In the genomic region with DNA sequence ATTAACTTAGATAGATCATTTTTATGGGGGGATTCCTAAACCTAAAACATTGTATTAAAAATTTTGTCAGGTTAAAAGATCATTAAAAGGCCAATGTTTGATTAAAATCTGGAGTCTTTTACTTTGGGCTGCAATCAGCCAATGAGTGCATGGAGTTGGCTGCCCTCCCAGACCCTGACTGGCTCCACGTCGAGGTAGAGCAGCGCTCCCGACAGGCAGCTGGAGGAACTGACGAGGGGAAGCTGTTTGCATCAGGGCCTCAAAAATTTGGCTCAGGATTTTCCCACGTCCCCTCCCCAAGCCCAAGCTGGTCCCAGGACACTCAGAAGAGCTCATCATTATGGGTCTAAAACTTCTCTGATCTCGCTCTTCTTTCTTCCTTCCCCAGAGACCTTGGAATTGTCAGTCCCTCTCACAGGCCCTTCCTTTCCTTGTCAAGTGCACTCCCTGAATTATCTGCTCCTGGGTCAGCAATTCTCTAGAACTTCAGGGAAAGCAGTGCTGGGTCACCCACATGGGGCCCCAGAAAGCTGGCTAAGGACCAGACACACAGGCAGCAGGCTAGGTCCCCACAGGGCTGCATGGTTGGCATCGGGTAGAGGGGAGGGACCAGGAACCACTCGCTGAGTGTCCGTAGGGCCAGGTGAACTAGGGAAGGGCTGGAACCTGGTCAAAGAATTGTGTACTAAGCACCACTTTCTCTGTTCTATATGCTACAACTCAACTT, we compare ENCODE assay signal across 15 cellular contexts.
A peak's percentile ranks its signal among the peaks of the same experiment; 100 is the strongest.
DNase-seq lines count a peak whose midpoint lies in the region; ATAC-seq and TF ChIP-seq lines count a peak whose summit lies in the region.
"Had no signal": no experiment of that assay in that cellular context is flagged by ENCODE, and none has a peak within 500 bp of the region (broad histone marks: within the 10 kb centered on the region; RNA-seq: fewer than 3 reads in every experiment).

No MANE protein-coding gene starts in this region.

- no peaks in the 10 kb centered on the region for H3K4me1 Mint-ChIP-seq in activated CD8-positive, alpha-beta memory T cell treated with anti-CD3 and anti-CD28 coated beads, Interleukin-2, amount 10 ng/mL, durations not matched to agents 7 days and 5 days
- H3K4me1 Mint-ChIP-seq in stimulated activated effector memory CD8-positive, alpha-beta T cell treated with anti-CD3 and anti-CD28 coated beads, Interleukin-12 subunit alpha, Interleukin-12 subunit beta, amount 100 ng/mL, for 72 hours = peaks cover 89% of the 10 kb centered on the region
- no peaks in the 10 kb centered on the region for H3K4me1 Mint-ChIP-seq in activated CD4-positive, alpha-beta memory T cell treated with anti-CD3 and anti-CD28 coated beads, Interleukin-2, amount 10 ng/mL, durations not matched to agents 7 days and 5 days

- no peaks in the 10 kb centered on the region for H3K36me3 Mint-ChIP-seq in activated CD8-positive, alpha-beta memory T cell treated with anti-CD3 and anti-CD28 coated beads, Interleukin-2, amount 10 ng/mL, durations not matched to agents 7 days and 5 days
- no peaks in the 10 kb centered on the region for H3K36me3 Mint-ChIP-seq in stimulated activated effector memory CD8-positive, alpha-beta T cell treated with anti-CD3 and anti-CD28 coated beads, Interleukin-12 subunit alpha, Interleukin-12 subunit beta, amount 100 ng/mL, for 72 hours
- no peaks in the 10 kb centered on the region for H3K36me3 Mint-ChIP-seq in activated CD4-positive, alpha-beta memory T cell treated with anti-CD3 and anti-CD28 coated beads, Interleukin-2, amount 10 ng/mL, durations not matched to agents 7 days and 5 days (ENCODE audit: low read depth)
- H3K36me3 Mint-ChIP-seq: naive thymus-derived CD4-positive, alpha-beta T cell had no signal

- peaks cover 10% of the 10 kb centered on the region for H3K27me3 Mint-ChIP-seq in activated CD8-positive, alpha-beta memory T cell treated with anti-CD3 and anti-CD28 coated beads, Interleukin-2, amount 10 ng/mL, durations not matched to agents 7 days and 5 days
- peaks cover 9% of the 10 kb centered on the region for H3K27me3 Mint-ChIP-seq in activated CD4-positive, alpha-beta memory T cell treated with anti-CD3 and anti-CD28 coated beads, Interleukin-2, amount 10 ng/mL, durations not matched to agents 7 days and 5 days

- no peaks in the 10 kb centered on the region for H3K9me3 Mint-ChIP-seq in activated CD8-positive, alpha-beta memory T cell treated with anti-CD3 and anti-CD28 coated beads, Interleukin-2, amount 10 ng/mL, durations not matched to agents 7 days and 5 days (ENCODE audit: low read depth)
- no peaks in the 10 kb centered on the region for H3K9me3 Mint-ChIP-seq in stimulated activated effector memory CD8-positive, alpha-beta T cell treated with anti-CD3 and anti-CD28 coated beads, Interleukin-12 subunit alpha, Interleukin-12 subunit beta, amount 100 ng/mL, for 72 hours
- no peaks in the 10 kb centered on the region for H3K9me3 Mint-ChIP-seq in activated CD4-positive, alpha-beta memory T cell treated with anti-CD3 and anti-CD28 coated beads, Interleukin-2, amount 10 ng/mL, durations not matched to agents 7 days and 5 days
- H3K9me3 Mint-ChIP-seq: T-helper 1 cell treated with Interleukin-12 subunit alpha and Interleukin-12 subunit beta and Interleukin-4 antibody, amounts not matched to agents 30 μg/mL and 1 μg/mL, for 36 hours had no signal

- POLR2A ChIA-PET in activated CD4-positive, alpha-beta memory T cell treated with anti-CD3 and anti-CD28 coated beads, Interleukin-2, amount 10 ng/mL, durations not matched to agents 7 days and 5 days (lab: Charles Lee) = no interaction called here

- peak; percentile 38 for DNase-seq in activated CD8-positive, alpha-beta memory T cell treated with anti-CD3 and anti-CD28 coated beads, Interleukin-2, amount 10 ng/mL, durations not matched to agents 7 days and 5 days
- no peak for DNase-seq in activated CD8-positive, alpha-beta memory T cell treated with anti-CD3 and anti-CD28 coated beads, Interleukin-2, amount 50 U/mL, for 48 hours
- DNase-seq in NCI-H69 (lab: John Stamatoyannopoulos, UW) (peak; percentile 25), fibroblast of pulmonary artery (ENCODE audit: low read depth) (no peak)
- peak in 1 of 2 donors; percentile 33 for DNase-seq in stimulated activated effector memory CD8-positive, alpha-beta T cell treated with anti-CD3 and anti-CD28 coated beads, Interleukin-12 subunit alpha, Interleukin-12 subunit beta, amount 100 ng/mL, for 72 hours (ENCODE audit: low spot score in 2 of 2)
- DNase-seq in activated CD4-positive, alpha-beta memory T cell treated with anti-CD3 and anti-CD28 coated beads, Interleukin-2, amount 10 ng/mL, durations not matched to agents 7 days and 5 days = no peak
- DNase-seq: activated T-cell treated with anti-CD3 and anti-CD28 coated beads, Interleukin-2, amount 50 U/mL, for 48 hours; hippocampal formation; left ventricle myocardium inferior; naive thymus-derived CD4-positive, alpha-beta T cell; NCI-H2081 had no signal

- H3K4me3 Mint-ChIP-seq in activated CD8-positive, alpha-beta memory T cell treated with anti-CD3 and anti-CD28 coated beads, Interleukin-2, amount 10 ng/mL, durations not matched to agents 7 days and 5 days = no peak overlapping the region
- H3K4me3 Mint-ChIP-seq in stimulated activated effector memory CD8-positive, alpha-beta T cell treated with anti-CD3 and anti-CD28 coated beads, Interleukin-12 subunit alpha, Interleukin-12 subunit beta, amount 100 ng/mL, for 72 hours = no peak overlapping the region
- H3K4me3 Mint-ChIP-seq in activated CD4-positive, alpha-beta memory T cell treated with anti-CD3 and anti-CD28 coated beads, Interleukin-2, amount 10 ng/mL, durations not matched to agents 7 days and 5 days = no peak overlapping the region
- H3K4me3 Mint-ChIP-seq: naive thymus-derived CD4-positive, alpha-beta T cell; T-helper 1 cell treated with Interleukin-12 subunit alpha and Interleukin-12 subunit beta and Interleukin-4 antibody, amounts not matched to agents 30 μg/mL and 1 μg/mL, for 36 hours had no signal

- TF ChIP-seq CTCF in fibroblast of pulmonary artery (IDR thresholded peaks at IDR 0.05; ENCODE audit: low read length, missing control alignments) = peak; percentile 36

- CTCF ChIA-PET in activated CD8-positive, alpha-beta memory T cell treated with anti-CD3 and anti-CD28 coated beads, Interleukin-2, amount 10 ng/mL, durations not matched to agents 7 days and 5 days (lab: Charles Lee) = interaction anchor here (0.7 to 5.3 kb wide), 3 partner anchors 12 to 50 kb away, joined by 3 to 43 read pairs (median 3); no protein-coding TSS in a partner anchor
- CTCF ChIA-PET in activated CD4-positive, alpha-beta memory T cell treated with anti-CD3 and anti-CD28 coated beads, Interleukin-2, amount 10 ng/mL, durations not matched to agents 7 days and 5 days (lab: Charles Lee) = interaction anchor here (0.5 to 1.7 kb wide), 6 partner anchors 19 to 367 kb away, joined by 3 to 4 read pairs (median 3); no protein-coding TSS in a partner anchor

- ATAC-seq in activated CD8-positive, alpha-beta memory T cell treated with anti-CD3 and anti-CD28 coated beads, Interleukin-2, amount 10 ng/mL, durations not matched to agents 7 days and 5 days = no peak
- ATAC-seq in stimulated activated effector memory CD8-positive, alpha-beta T cell treated with anti-CD3 and anti-CD28 coated beads, Interleukin-12 subunit alpha, Interleukin-12 subunit beta, amount 100 ng/mL, for 72 hours = no peak
- ATAC-seq in GM21528 (IDR thresholded peaks at IDR 0.05; ENCODE audit: low FRiP score, unreplicated experiment) (no peak), GM18873 (IDR thresholded peaks at IDR 0.05; ENCODE audit: low FRiP score, unreplicated experiment) (no peak)
- ATAC-seq: naive thymus-derived CD4-positive, alpha-beta T cell had no signal

- H3K4me3 ChIP-seq in fibroblast of pulmonary artery (replicated peaks; ENCODE audit: low read depth, low read length) = no peak overlapping the region
- H3K4me3 ChIP-seq: left ventricle myocardium inferior, thoracic aorta had no signal

- H3K27ac Mint-ChIP-seq in activated CD8-positive, alpha-beta memory T cell treated with anti-CD3 and anti-CD28 coated beads, Interleukin-2, amount 10 ng/mL, durations not matched to agents 7 days and 5 days = no peak overlapping the region
- peak overlapping the region; percentile 87 for H3K27ac Mint-ChIP-seq in stimulated activated effector memory CD8-positive, alpha-beta T cell treated with anti-CD3 and anti-CD28 coated beads, Interleukin-12 subunit alpha, Interleukin-12 subunit beta, amount 100 ng/mL, for 72 hours
- H3K27ac Mint-ChIP-seq in activated CD4-positive, alpha-beta memory T cell treated with anti-CD3 and anti-CD28 coated beads, Interleukin-2, amount 10 ng/mL, durations not matched to agents 7 days and 5 days = no peak overlapping the region
- H3K27ac Mint-ChIP-seq: naive thymus-derived CD4-positive, alpha-beta T cell; T-helper 1 cell treated with Interleukin-12 subunit alpha and Interleukin-12 subunit beta and Interleukin-4 antibody, amounts not matched to agents 30 μg/mL and 1 μg/mL, for 36 hours had no signal

Comparison
In these comparisons a context has a peak if more than half of its experiments do, and no peak if none do; other contexts are left out.
1. DNase-seq: peak in activated CD8-positive, alpha-beta memory T cell treated with anti-CD3 and anti-CD28 coated beads, Interleukin-2, amount 10 ng/mL, durations not matched to agents 7 days and 5 days (single experiment) and NCI-H69 (single experiment); none in activated CD8-positive, alpha-beta memory T cell treated with anti-CD3 and anti-CD28 coated beads, Interleukin-2, amount 50 U/mL, for 48 hours (single experiment), fibroblast of pulmonary artery (single experiment) and activated CD4-positive, alpha-beta memory T cell treated with anti-CD3 and anti-CD28 coated beads, Interleukin-2, amount 10 ng/mL, durations not matched to agents 7 days and 5 days (single experiment).